Comparison of ENCODE assay signal across 13 cellular contexts in the genomic region with DNA sequence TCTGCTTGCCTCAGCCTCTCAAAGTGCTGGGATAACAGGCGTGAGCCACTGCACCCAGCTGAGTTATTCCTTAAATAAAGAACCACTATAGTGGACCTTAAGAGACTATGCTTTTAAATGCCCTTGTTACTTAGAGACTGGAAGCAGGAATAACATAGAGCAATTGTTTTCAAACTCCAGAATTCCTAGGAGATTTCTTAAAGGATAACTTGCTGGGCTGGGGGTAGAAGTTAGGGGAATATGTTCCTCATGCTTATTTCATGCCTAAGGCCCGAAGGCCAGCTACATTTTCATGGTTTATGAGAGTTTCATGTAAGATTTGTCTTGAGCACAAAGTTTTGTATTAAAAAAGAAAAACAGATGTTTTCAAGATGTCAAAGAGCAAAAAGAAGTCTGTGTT.
"Had no signal": no experiment of that assay in that cellular context is flagged by ENCODE, and none has a peak within 500 bp of the region (broad histone marks: within the 10 kb centered on the region; RNA-seq: fewer than 3 reads in every experiment).

No MANE protein-coding gene starts in this region.

- H3K27ac ChIP-seq: left lung, upper lobe of right lung, VCaP had no signal

- H3K4me3 ChIP-seq: gastrocnemius medialis, left lung, prostate gland, upper lobe of right lung had no signal

- H3K9me3 ChIP-seq: gastrocnemius medialis, left lung, prostate gland, upper lobe of right lung had no signal

- H3K27me3 ChIP-seq: gastrocnemius medialis, left lung, upper lobe of right lung had no signal

- DNase-seq: activated CD4-positive, alpha-beta T cell treated with anti-CD3 and anti-CD28 coated beads for 36 hours; activated effector memory CD4-positive, alpha-beta T cell treated with Interleukin-2 at 50 U/mL for 16 hours; aorta; gastrocnemius medialis; left lung; mesendoderm; nephron progenitor cell; stimulated activated CD4-positive, alpha-beta T cell treated with anti-CD3 and anti-CD28 coated beads, Interleukin-2, amount 100 ng/mL, for 48 hours; SW 1271; T-helper 9 cell; upper lobe of right lung had no signal

- ATAC-seq: activated CD4-positive, alpha-beta T cell treated with anti-CD3 and anti-CD28 coated beads for 36 hours; gastrocnemius medialis; left lung; upper lobe of right lung had no signal

- H3K4me1 ChIP-seq: gastrocnemius medialis, left lung, prostate gland, upper lobe of right lung had no signal
